In genomic region chr4:24515698-24516097, GRCh38 we compare ENCODE assay signal across 1 cellular context.
TF ChIP-seq lines count a peak whose summit lies in the region.

No MANE protein-coding gene starts in this region.

TF ChIP-seq in GM23338, 12 proteins besides CTCF, POLR2A, EP300 and RAD21:
- TF ChIP-seq NANOG (IDR thresholded peaks at IDR 0.05; ENCODE audit: borderline replicate concordance) (no peak), EZH2 (IDR thresholded peaks at IDR 0.05; ENCODE audit: low read depth, unreplicated experiment) (no peak), POLR2AphosphoS5 (IDR thresholded peaks at IDR 0.05; ENCODE audit: low read depth) (no peak), STAT1 (IDR thresholded peaks at IDR 0.05; ENCODE audit: unreplicated experiment) (no peak), ZNF462 (CRISPR knock-in tag; IDR thresholded peaks at IDR 0.05) (no peak), REST (IDR thresholded peaks at IDR 0.05; ENCODE audit: unreplicated experiment) (no peak), ZNF114 (CRISPR knock-in tag; IDR thresholded peaks at IDR 0.05) (no peak), ZNF331 (CRISPR knock-in tag; IDR thresholded peaks at IDR 0.05; ENCODE audit: low read depth) (no peak), JUNB (IDR thresholded peaks at IDR 0.05; ENCODE audit: unreplicated experiment) (no peak), CREB1 (CRISPR knock-in tag; IDR thresholded peaks at IDR 0.05; ENCODE audit: low read depth) (no peak), ETS1 (IDR thresholded peaks at IDR 0.05) (no peak), EZH2phosphoT487 (IDR thresholded peaks at IDR 0.05; ENCODE audit: unreplicated experiment) (no peak)
